Comparison of ENCODE assay signal across 8 cellular contexts in genomic region chr6:11414564-11414963, GRCh38.
A peak's percentile ranks its signal among the peaks of the same experiment; 100 is the strongest.
DNase-seq lines count a peak whose midpoint lies in the region; TF ChIP-seq lines count a peak whose summit lies in the region.

No MANE protein-coding gene starts in this region.

- no peaks in the 10 kb centered on the region for H4K20me1 ChIP-seq in PC-9 (ENCODE audit: insufficient read depth)

- no peaks in the 10 kb centered on the region; the same call in 1 of the 2 replicates for H3K9me3 ChIP-seq in PC-9 (ENCODE audit: insufficient read depth, low read depth)
- H3K9me3 ChIP-seq in left ventricle myocardium inferior (replicated peaks) = no peaks in the 10 kb centered on the region
- H3K9me3 ChIP-seq in Peyer's patch = no peaks in the 10 kb centered on the region

- H3K4me1 ChIP-seq in PC-9 (replicated peaks; ENCODE audit: insufficient read depth) = peaks cover 46% of the 10 kb centered on the region
- peaks cover 14% of the 10 kb centered on the region for H3K4me1 ChIP-seq in left ventricle myocardium inferior
- H3K4me1 ChIP-seq in Peyer's patch = peaks cover 0 to 7% (median 0%) of the 10 kb centered on the region in 4 donors

- BruUV-seq in PC-9 (replicated peaks; lab: Mats Ljungman, UMichigan) = no TSS peak

- H3K79me2 ChIP-seq in PC-9 (ENCODE audit: low read depth) = no peaks in the 10 kb centered on the region

- peaks cover 9% of the 10 kb centered on the region; the same call in 1 of the 2 replicates for H3F3A ChIP-seq in PC-9 (ENCODE audit: insufficient read depth, low read depth)

- H3K36me3 ChIP-seq in PC-9 (ENCODE audit: low read depth) = no peaks in the 10 kb centered on the region
- no peaks in the 10 kb centered on the region for H3K36me3 ChIP-seq in left ventricle myocardium inferior
- H3K36me3 ChIP-seq in Peyer's patch = no peaks in the 10 kb centered on the region

- intact Hi-C loops in PC-9 (cut with micrococcal nuclease; ENCODE audit: unreplicated experiment) = loop anchor here (1.0 to 5.0 kb wide), 6 partner anchors 20 to 207 kb away; partner anchors contain the start of gene NEDD9
- intact Hi-C loops in left ventricle myocardium inferior (cut with micrococcal nuclease) = no loop called here

- H2AFZ ChIP-seq in PC-9 = no peak overlapping the region

- CTCF ChIA-PET in PC-9 (lab: Charles Lee) = interaction anchor here (1.8 kb wide), 1 partner anchor 82 kb away, joined by 6 read pairs; no protein-coding TSS in a partner anchor

- TF ChIP-seq CTCF in PC-9 (conservative IDR thresholded peaks at IDR 0.05) = no peak
- TF ChIP-seq CTCF in left ventricle myocardium inferior (IDR thresholded peaks at IDR 0.05; ENCODE audit: borderline replicate concordance) = no peak
- TF ChIP-seq CTCF in Peyer's patch (IDR thresholded peaks at IDR 0.05) = no peak

- TF ChIP-seq POLR2A in erythroblast (IDR thresholded peaks at IDR 0.05; ENCODE audit: low read length) = no peak
- TF ChIP-seq POLR2A in Peyer's patch (IDR thresholded peaks at IDR 0.05) = no peak

- POLR2A ChIA-PET in PC-9 (lab: Charles Lee; ENCODE audit: unreplicated experiment) = interaction anchor here (0.5 to 1.8 kb wide), 14 partner anchors 15 to 212 kb away, joined by 3 to 17 read pairs (median 6); partner anchors contain the start of gene NEDD9

- peak; percentile 32 for DNase-seq in stimulated activated CD4-positive, alpha-beta T cell treated with anti-CD3 and anti-CD28 coated beads, Interleukin-2, amount 100 ng/mL, for 4 hours (ENCODE audit: low read depth)
- no peak for DNase-seq in stimulated activated CD4-positive, alpha-beta T cell treated with anti-CD3 and anti-CD28 coated beads, Interleukin-2, amount 100 ng/mL, for 24 hours
- DNase-seq in PC-9 (peak; percentile 69 to 94), activated gamma-delta T cell treated with Interleukin-2 at 50 U/mL for 16 hours (no peak), erythroblast (lab: John Stamatoyannopoulos, UW) (no peak), left ventricle myocardium inferior (no peak), Peyer's patch (no peak)
- DNase-seq in effector CD4-positive, alpha-beta T cell = peak; percentile 12

- H3K9me2 ChIP-seq in PC-9 (ENCODE audit: insufficient read depth) = no peaks in the 10 kb centered on the region

- H3K27me3 ChIP-seq in PC-9 (ENCODE audit: insufficient read depth, low read depth) (no peaks in the 10 kb centered on the region), left ventricle myocardium inferior (ENCODE audit: low read depth) (no peaks in the 10 kb centered on the region), Peyer's patch (no peaks in the 10 kb centered on the region)

- H3K4me3 ChIP-seq in PC-9 = peak overlapping the region; percentile 19; the same call in 1 of the 2 replicates
- H3K4me3 ChIP-seq in left ventricle myocardium inferior = no peak overlapping the region
- no peak overlapping the region for H3K4me3 ChIP-seq in Peyer's patch

- H3K27ac ChIP-seq in PC-9 (peak overlapping the region; percentile 95), left ventricle myocardium inferior (replicated peaks) (no peak overlapping the region), Peyer's patch (no peak overlapping the region)

- peak overlapping the region; percentile 54 for H3K4me2 ChIP-seq in PC-9

Comparison
In these comparisons a context has a peak if more than half of its experiments do, and no peak if none do; other contexts are left out.
1. DNase-seq: peak in stimulated activated CD4-positive, alpha-beta T cell treated with anti-CD3 and anti-CD28 coated beads, Interleukin-2, amount 100 ng/mL, for 4 hours (single experiment), PC-9 (2 of 2) and effector CD4-positive, alpha-beta T cell (single experiment); none in stimulated activated CD4-positive, alpha-beta T cell treated with anti-CD3 and anti-CD28 coated beads, Interleukin-2, amount 100 ng/mL, for 24 hours (0 of 2), activated gamma-delta T cell treated with Interleukin-2 at 50 U/mL for 16 hours (single experiment), erythroblast (0 of 2), left ventricle myocardium inferior (single experiment) and Peyer's patch (0 of 3).